19 cellular contexts compared by ENCODE assay signal in genomic region chr14:64777461-64777860, GRCh38.
DNase-seq lines count a peak whose midpoint lies in the region; ATAC-seq and TF ChIP-seq lines count a peak whose summit lies in the region.
"Had no signal": no experiment of that assay in that cellular context is flagged by ENCODE, and none has a peak within 500 bp of the region (broad histone marks: within the 10 kb centered on the region; RNA-seq: fewer than 3 reads in every experiment).

No MANE protein-coding gene starts in this region.

- no peaks in the 10 kb centered on the region for H3K9me3 ChIP-seq in cardiac muscle cell (ENCODE audit: low read depth)
- H3K9me3 ChIP-seq in right cardiac atrium (ENCODE audit: control insufficient read depth, low read length): no peaks in the 10 kb centered on the region
- H3K9me3 ChIP-seq in gastrocnemius medialis: no peaks in the 10 kb centered on the region
- H3K9me3 ChIP-seq: A549 had no signal

- TF ChIP-seq CTCF in cardiac muscle cell (IDR thresholded peaks at IDR 0.05; ENCODE audit: low read depth, low read length) (no peak), gastrocnemius medialis (IDR thresholded peaks at IDR 0.05 in 4 of 5, conservative IDR thresholded peaks at IDR 0.05 in 1 of 5) (no peak)

- TF ChIP-seq POLR2A in gastrocnemius medialis (IDR thresholded peaks at IDR 0.05): no peak

- H3K4me1 ChIP-seq in cardiac muscle cell (ENCODE audit: low read depth): peaks cover 15% of the 10 kb centered on the region
- H3K4me1 ChIP-seq in right cardiac atrium (ENCODE audit: control insufficient read depth, insufficient read depth, low read length): peaks cover 10% of the 10 kb centered on the region
- H3K4me1 ChIP-seq in gastrocnemius medialis: peaks cover 24 to 27% of the 10 kb centered on the region in 2 donors
- H3K4me1 ChIP-seq: A549 had no signal

- H3K36me3 ChIP-seq in cardiac muscle cell (no peaks in the 10 kb centered on the region), gastrocnemius medialis (peaks cover 0 to 59% of the 10 kb centered on the region in 2 donors)

- H3K27me3 ChIP-seq in cardiac muscle cell (no peaks in the 10 kb centered on the region), right cardiac atrium (ENCODE audit: control insufficient read depth, insufficient read depth) (no peaks in the 10 kb centered on the region), gastrocnemius medialis (no peaks in the 10 kb centered on the region)

- DNase-seq in cardiac muscle cell (ENCODE audit: low read depth in 1 of 2, low spot score in 1 of 2) (no peak), left cardiac atrium (no peak), right cardiac atrium (no peak), Right ventricle myocardium superior (no peak), gastrocnemius medialis (no peak), NCI-H2081 treated with DMSO at 0.1 percent for 48 hours (lab: John Stamatoyannopoulos, UW) (no peak)
- DNase-seq: AML-193; Calu3; CD8-positive, alpha-beta T cell; DMS79 treated with DMSO at 0.1 percent for 48 hours; GF-D8; H7; HFFc6; IMR-90 had no signal

- in situ Hi-C loops in gastrocnemius medialis (cut with MboI; ENCODE audit: low sequenced_read_pairs in 4 of 4): no loop called here

- 82% methylated on average over 3 of the region's 3 CpGs for WGBS in right cardiac atrium

- intact Hi-C loops in left cardiac atrium (cut with DNase I): no loop called here
- intact Hi-C loops in right cardiac atrium (cut with DNase I): no loop called here
- intact Hi-C loops in Right ventricle myocardium superior (cut with DNase I): no loop called here
- intact Hi-C loops in gastrocnemius medialis (cut with DNase I; ENCODE audit: low total_unique reads): no loop called here

- ATAC-seq in left cardiac atrium: no peak
- no peak for ATAC-seq in right cardiac atrium
- ATAC-seq in Right ventricle myocardium superior (ENCODE audit: poor library complexity): no peak
- ATAC-seq in gastrocnemius medialis: no peak
- ATAC-seq in HG03432 (IDR thresholded peaks at IDR 0.05; ENCODE audit: unreplicated experiment): no peak
- ATAC-seq: A549; CD8-positive, alpha-beta T cell; GM23338; HCT116 had no signal

- H3K27ac ChIP-seq in cardiac muscle cell (peak overlapping the region; percentile 80), right cardiac atrium (ENCODE audit: low read length) (peak overlapping the region; percentile 37), gastrocnemius medialis (peak overlapping the region in 3 of 4 donors; percentile 63 to 81 (median 77))
- H3K27ac ChIP-seq: 22Rv1, A549 had no signal

- H3K4me3 ChIP-seq in cardiac muscle cell (no peak overlapping the region), right cardiac atrium (ENCODE audit: low read length) (no peak overlapping the region), gastrocnemius medialis (no peak overlapping the region)
- H3K4me3 ChIP-seq: A549, GM23338 had no signal
